In genomic region chr13:98828614-98829013, GRCh38 we compare ENCODE assay signal across 19 cellular contexts.
DNase-seq lines count a peak whose midpoint lies in the region; ATAC-seq, FAIRE-seq and TF ChIP-seq lines count a peak whose summit lies in the region.
"Had no signal": no experiment of that assay in that cellular context is flagged by ENCODE, and none has a peak within 500 bp of the region (broad histone marks: within the 10 kb centered on the region; RNA-seq: fewer than 3 reads in every experiment).

No MANE protein-coding gene starts in this region.

- no peaks in the 10 kb centered on the region for H3K4me1 ChIP-seq in HepG2 (ENCODE audit: insufficient read depth, low read length)
- peaks cover 3 to 4% of the 10 kb centered on the region in 2 donors for H3K4me1 ChIP-seq in small intestine (ENCODE audit: control insufficient read depth in 2 of 2, insufficient read depth in 1 of 2, low read depth in 1 of 2, low read length in 1 of 2)
- no peaks in the 10 kb centered on the region for H3K4me1 ChIP-seq in spleen

- H3K27me3 Mint-ChIP-seq in endothelial cell (ENCODE audit: unreplicated experiment), result peaks cover 8% of the 10 kb centered on the region
- H3K27me3 Mint-ChIP-seq: CD4-positive, alpha-beta memory T cell had no signal

- CTCF ChIA-PET in HepG2 (lab: Yijun Ruan, JAX; ENCODE audit: low intra/inter-chr PET ratio, low total read pairs), result no interaction called here

- H3K36me3 ChIP-seq in HepG2 (replicated peaks in 1 of 2; ENCODE audit: control insufficient read depth in 1 of 2, insufficient read depth in 2 of 2, low read length in 2 of 2) (no peaks in the 10 kb centered on the region), small intestine (ENCODE audit: control insufficient read depth in 2 of 2, insufficient read depth in 2 of 2, low read length in 2 of 2) (peaks cover 2 to 11% of the 10 kb centered on the region in 2 donors), spleen (peaks cover 0 to 92% (median 26%) of the 10 kb centered on the region in 6 donors)

- H3K79me2 ChIP-seq in HepG2 (ENCODE audit: insufficient read depth, low read length), result no peaks in the 10 kb centered on the region

- no peaks in the 10 kb centered on the region for H3K27me3 ChIP-seq in HepG2 (ENCODE audit: control insufficient read depth in 1 of 2, insufficient read depth in 2 of 2, low read length in 2 of 2)
- H3K27me3 ChIP-seq in small intestine (ENCODE audit: control insufficient read depth in 2 of 2, insufficient read depth in 2 of 2, low read length in 2 of 2), result no peaks in the 10 kb centered on the region
- H3K27me3 ChIP-seq in spleen (replicated peaks in 1 of 7), result no peaks in the 10 kb centered on the region

- in situ Hi-C loops in HepG2 (cut with HindIII; ENCODE audit: extremely low pct_ligation_motif_present, low pct_unique_long_range_greater_than_20kb), result no loop called here

- FAIRE-seq in HepG2 (lab: Jason Lieb, UNC) (no peak), small intestine (lab: Jason Lieb, UNC) (no peak)
- FAIRE-seq: G401.6, GM12892, H1 had no signal

- H4K20me1 ChIP-seq in HepG2 (ENCODE audit: insufficient read depth, low read length), result no peaks in the 10 kb centered on the region

- H3K4me3 ChIP-seq in HepG2 (replicated peaks in 1 of 3; ENCODE audit: insufficient read depth in 1 of 3, low read depth in 2 of 3, low read length in 3 of 3), result no peak overlapping the region
- H3K4me3 ChIP-seq in small intestine (ENCODE audit: low read depth in 1 of 2, low read length in 2 of 2), result no peak overlapping the region
- H3K4me3 ChIP-seq in spleen, result no peak overlapping the region

- no TSS peak for BruUV-seq in HepG2 (replicated peaks; lab: Mats Ljungman, UMichigan)

- no peak for ATAC-seq in HepG2
- ATAC-seq: HCT116 had no signal

- 77% methylated on average over 2 of the region's 2 CpGs for WGBS in HepG2 (ENCODE audit: low lambda C conversion rate)
- 61 to 82% (median 74%) methylated on average over 2 of the region's 2 CpGs for WGBS in small intestine, 3 donors
- 93 to 98% (median 96%) methylated on average over 2 of the region's 2 CpGs for WGBS in spleen, 5 donors

- TF ChIP-seq RAD21 in HepG2 (CRISPR knock-in tag; IDR thresholded peaks at IDR 0.05), result no peak

- no peak overlapping the region for H3K4me2 ChIP-seq in HepG2 (ENCODE audit: low read depth, low read length)

- TF ChIP-seq POLR2A in HepG2 (IDR thresholded peaks at IDR 0.05; ENCODE audit: insufficient read depth in 1 of 2, low read depth in 2 of 2, low read length in 2 of 2), result no peak
- no peak for TF ChIP-seq POLR2A in spleen (IDR thresholded peaks at IDR 0.05)

- no peaks in the 10 kb centered on the region for H3K9me3 Mint-ChIP-seq in endothelial cell (ENCODE audit: unreplicated experiment)
- H3K9me3 Mint-ChIP-seq: H9 had no signal

- no peak overlapping the region for H2AFZ ChIP-seq in HepG2 (ENCODE audit: low read length)

- H3K27ac ChIP-seq in HepG2 (ENCODE audit: extremely low read length, insufficient read depth, low read length) (no peak overlapping the region), small intestine (ENCODE audit: low read depth in 1 of 2, low read length in 1 of 2) (no peak overlapping the region), spleen (no peak overlapping the region)

- no peak overlapping the region for H3K9ac ChIP-seq in HepG2 (ENCODE audit: insufficient read depth, low read depth, low read length)

- DNase-seq in endothelial cell (ENCODE audit: low spot score) (no peak), HepG2 (ENCODE audit: low spot score) (no peak), mucosa of gallbladder (ENCODE audit: low spot score) (peak; percentile 64), small intestine (peak; percentile 83), T-helper 2 cell (no peak), spleen (no peak), NCI-H2029 (lab: John Stamatoyannopoulos, UW) (no peak)
- DNase-seq in activated CD4-positive, alpha-beta T cell treated with anti-CD3 and anti-CD28 coated beads for 1 hour, result no peak
- DNase-seq: C1 segment of cervical spinal cord; Calu3; CD4-positive, alpha-beta memory T cell; COR-L47; DMS153; DND-41; H9 had no signal

- H3K9me3 ChIP-seq in HepG2 (ENCODE audit: low read length) (no peaks in the 10 kb centered on the region), small intestine (ENCODE audit: control insufficient read depth, low read depth) (no peaks in the 10 kb centered on the region), spleen (no peaks in the 10 kb centered on the region)

- TF ChIP-seq EP300 in HepG2 (IDR thresholded peaks at IDR 0.05; ENCODE audit: low read depth in 2 of 2, low read length in 2 of 2) (no peak), HepG2 (CRISPR knock-in tag; IDR thresholded peaks at IDR 0.05; ENCODE audit: borderline replicate concordance) (no peak)

- H3K27ac Mint-ChIP-seq in endothelial cell (ENCODE audit: unreplicated experiment), result no peak overlapping the region
- H3K27ac Mint-ChIP-seq: CD4-positive, alpha-beta memory T cell; H9 had no signal

- no peak for TF ChIP-seq CTCF in endothelial cell (IDR thresholded peaks at IDR 0.05; ENCODE audit: unreplicated experiment)
- TF ChIP-seq CTCF in HepG2 (CRISPR knock-in tag; IDR thresholded peaks at IDR 0.05), result no peak
- TF ChIP-seq CTCF in spleen (IDR thresholded peaks at IDR 0.05 in 8 of 11, conservative IDR thresholded peaks at IDR 0.05 in 3 of 11), result no peak

- peaks cover 23% of the 10 kb centered on the region for H3K4me1 Mint-ChIP-seq in endothelial cell (ENCODE audit: unreplicated experiment)

- H3K4me3 Mint-ChIP-seq in endothelial cell (ENCODE audit: unreplicated experiment), result peak overlapping the region; percentile 28
- H3K4me3 Mint-ChIP-seq: CD4-positive, alpha-beta memory T cell; H9 had no signal

- intact Hi-C loops in HepG2 (cut with micrococcal nuclease; ENCODE audit: unreplicated experiment), result no loop called here
- intact Hi-C loops in spleen (cut with DNase I; ENCODE audit: low total_unique reads), result no loop called here

- H3K36me3 Mint-ChIP-seq in endothelial cell (ENCODE audit: low read depth, unreplicated experiment), result peaks cover 77% of the 10 kb centered on the region

- POLR2A ChIA-PET in HepG2 (lab: Yijun Ruan, JAX), result no interaction called here

TF ChIP-seq in HepG2, 621 proteins besides CTCF, POLR2A, EP300 and RAD21 (continues in another document):
- TF ChIP-seq YEATS4 (CRISPR knock-in tag; IDR thresholded peaks at IDR 0.05; ENCODE audit: borderline replicate concordance) (no peak), ZNF737 (CRISPR knock-in tag; IDR thresholded peaks at IDR 0.05; ENCODE audit: borderline replicate concordance) (no peak), THAP8 (CRISPR knock-in tag; IDR thresholded peaks at IDR 0.05; ENCODE audit: borderline replicate concordance) (no peak), SIN3B (IDR thresholded peaks at IDR 0.05; ENCODE audit: low read length) (no peak), ZFP36L2 (CRISPR knock-in tag; IDR thresholded peaks at IDR 0.05) (no peak), ZNF800 (CRISPR knock-in tag; IDR thresholded peaks at IDR 0.05) (no peak), FIP1L1 (IDR thresholded peaks at IDR 0.05; ENCODE audit: borderline replicate concordance, insufficient read depth, low read depth, low read length) (no peak), HNF4A (CRISPR knock-in tag; IDR thresholded peaks at IDR 0.05) (0 out of 2 replicates have a peak, but pooled peaks have one; percentile 12), ZNF12 (CRISPR knock-in tag; IDR thresholded peaks at IDR 0.05) (no peak), MLX (CRISPR knock-in tag; IDR thresholded peaks at IDR 0.05) (no peak), ZBTB43 (CRISPR knock-in tag; conservative IDR thresholded peaks at IDR 0.05) (no peak)

Comparison
In these comparisons a context has a peak if more than half of its experiments do, and no peak if none do; other contexts are left out.
1. DNase-seq: peak in mucosa of gallbladder (single experiment) and small intestine (single experiment); none in endothelial cell (single experiment), HepG2 (single experiment), activated CD4-positive, alpha-beta T cell treated with anti-CD3 and anti-CD28 coated beads for 1 hour (single experiment), T-helper 2 cell (0 of 5), spleen (single experiment) and NCI-H2029 (single experiment).